In genomic region chrX:2691543-2692220, GRCh38 we compare ENCODE assay signal across 8 cellular contexts. TPM values are rescaled to one million over a fixed set of nuclear protein-coding genes. Genes with fewer than 3 reads are reported as not detected.
A peak's percentile ranks its signal among the peaks of the same experiment; 100 is the strongest.
DNase-seq lines count a peak whose midpoint lies in the region; ATAC-seq, FAIRE-seq and TF ChIP-seq lines count a peak whose summit lies in the region.

No MANE protein-coding gene starts in this region.

- H3K4me3 ChIP-seq in HUES6 (ENCODE audit: low read depth, low read length) (peak overlapping the region; percentile 90), adrenal gland (peak overlapping the region; percentile 65 to 98 (median 85)), iPS-11a (ENCODE audit: low read depth, low read length) (peak overlapping the region; percentile 63)

- ATAC-seq in GM18867 (IDR thresholded peaks at IDR 0.05; ENCODE audit: unreplicated experiment) = peak; percentile 5

- no peaks in the 10 kb centered on the region for H3K9me3 ChIP-seq in HUES6 (ENCODE audit: control insufficient read depth, insufficient read depth, low read depth, low read length)
- no peaks in the 10 kb centered on the region for H3K9me3 ChIP-seq in adrenal gland (replicated peaks in 1 of 3)

- H3K9ac ChIP-seq in HUES6 (ENCODE audit: low read length) = peak overlapping the region; percentile 87

- TF ChIP-seq POLR2A in adrenal gland (IDR thresholded peaks at IDR 0.05) = no peak

- H3K27ac ChIP-seq in HUES6 (ENCODE audit: low read depth, low read length) (no peak overlapping the region; the same call in 1 of the 2 replicates), adrenal gland (peak overlapping the region in 4 of 5 donors; percentile 51 to 74 (median 64))

- no peak for TF ChIP-seq CTCF in adrenal gland (IDR thresholded peaks at IDR 0.05)

- WGBS in adrenal gland, 4 donors = 0 to 5% (median 3%) methylated on average over 31 to 42 of the region's 42 CpGs

- DNase-seq in adrenal gland = peak in 6 of 7 donors; percentile 34 to 65 (median 42)
- peak; percentile 59 for DNase-seq in stimulated activated CD8-positive, alpha-beta memory T cell treated with anti-CD3 and anti-CD28 coated beads, Interleukin-4, amount 100 ng/mL, for 48 hours
- no peak for DNase-seq in posterior cingulate gyrus
- DNase-seq in HTR-8/SVneo (ENCODE audit: insufficient read length, low spot score) = no peak
- no peak for DNase-seq in NCI-H2171 (lab: John Stamatoyannopoulos, UW)

- intact Hi-C loops in adrenal gland (cut with DNase I) (no loop called here), posterior cingulate gyrus (cut with DNase I) (no loop called here)

- H3K27me3 ChIP-seq in HUES6 (ENCODE audit: control insufficient read depth, insufficient read depth, low read length) (peaks cover 61% of the 10 kb centered on the region), adrenal gland (no peaks in the 10 kb centered on the region)

- H3K4me1 ChIP-seq in HUES6 (ENCODE audit: control insufficient read depth, insufficient read depth, low read length) (peaks cover 22% of the 10 kb centered on the region; the same call in 1 of the 2 replicates), adrenal gland (replicated peaks in 1 of 2) (peaks cover 4 to 13% of the 10 kb centered on the region in 2 donors)

- no peak for FAIRE-seq in HTR-8/SVneo (lab: Jason Lieb, UNC)

- no peaks in the 10 kb centered on the region for H3K36me3 ChIP-seq in HUES6 (ENCODE audit: control insufficient read depth, insufficient read depth, low read length)
- H3K36me3 ChIP-seq in adrenal gland (replicated peaks in 1 of 2) = no peaks in the 10 kb centered on the region

RNA-seq across cellular contexts. Expression of gene CD99, which starts 0.6 kb away (rescaled TPM):
- total RNA-seq in adrenal gland = 100 to 1,000 TPM in 7 of 8 donors, 10 to 100 TPM in 1; 89.4 to 266 (median 185) TPM
- 100 to 1,000 TPM; 166 to 202 (median 166) TPM for polyA plus RNA-seq in adrenal gland

Comparison
In these comparisons a context has a peak if more than half of its experiments do, and no peak if none do; other contexts are left out.
1. DNase-seq: peak in adrenal gland (6 of 7) and stimulated activated CD8-positive, alpha-beta memory T cell treated with anti-CD3 and anti-CD28 coated beads, Interleukin-4, amount 100 ng/mL, for 48 hours (single experiment); none in posterior cingulate gyrus (0 of 10), HTR-8/SVneo (single experiment) and NCI-H2171 (single experiment).
2. Peak in every context shown above with its lines, with median percentiles within 50 percentile points of each other: H3K4me3 ChIP-seq.